Comparison of ENCODE assay signal across 20 cellular contexts in the genomic region with DNA sequence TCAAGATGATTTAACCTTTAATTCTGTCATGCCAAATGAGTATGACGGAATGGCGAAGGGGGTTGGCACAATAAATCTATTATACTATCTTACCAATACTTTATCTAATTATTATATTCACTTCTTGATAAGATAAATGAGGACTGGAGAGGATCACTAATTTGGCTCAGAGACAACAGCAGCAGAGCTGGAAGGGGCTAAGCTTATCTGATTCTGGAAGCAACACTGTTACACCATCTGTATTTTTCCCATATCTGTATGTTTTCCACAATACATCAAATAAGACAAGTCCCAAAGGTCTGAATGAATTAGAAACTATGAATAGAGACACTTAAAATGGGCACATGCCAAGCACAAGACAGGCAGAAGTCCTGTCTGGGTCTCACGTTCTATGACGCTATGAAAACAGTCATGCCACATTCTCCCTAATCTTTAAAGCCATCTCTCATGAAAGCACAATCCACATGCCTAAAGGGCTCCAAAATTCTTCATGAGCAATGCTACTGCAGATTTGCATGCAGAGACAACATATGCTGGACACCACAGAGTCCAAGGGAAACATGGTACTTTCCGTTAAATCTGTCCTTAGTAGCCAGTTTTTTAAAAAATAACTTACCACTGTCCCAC.
"Had no signal": no experiment of that assay in that cellular context is flagged by ENCODE, and none has a peak within 500 bp of the region (broad histone marks: within the 10 kb centered on the region; RNA-seq: fewer than 3 reads in every experiment).

No MANE protein-coding gene starts in this region.

- DNase-seq: head of caudate nucleus; hypothalamus; immature natural killer cell; kidney; left colon; left lung; mucosa of descending colon; naive thymus-derived CD4-positive, alpha-beta T cell; ovary; small intestine; spleen; stimulated activated CD4-positive, alpha-beta T cell treated with anti-CD3 and anti-CD28 coated beads, Interleukin-4, amount 100 ng/mL, for 24 hours; stimulated activated naive CD4-positive, alpha-beta T cell; transverse colon; upper lobe of right lung had no signal

- H3K36me3 ChIP-seq: ovary had no signal

- ATAC-seq: left colon; left lung; mucosa of descending colon; naive thymus-derived CD4-positive, alpha-beta T cell; natural killer cell treated with Interleukin-12 subunit alpha and Interleukin-12 subunit beta and Interleukin-15 and Interleukin-18, amount 100 ng/mL, for 72 hours; sciatic nerve; stimulated activated effector memory CD8-positive, alpha-beta T cell treated with anti-CD3 and anti-CD28 coated beads, Interleukin-12 subunit alpha, Interleukin-12 subunit beta, amount 100 ng/mL, for 72 hours; upper lobe of right lung had no signal

- H3K9me3 ChIP-seq: left lung, mucosa of descending colon, ovary, right atrium auricular region, transverse colon, upper lobe of right lung had no signal

- H3K27ac ChIP-seq: left lung, ovary, spleen, transverse colon, upper lobe of right lung had no signal

- H3K4me3 ChIP-seq: left lung, lung, mucosa of descending colon, ovary, right atrium auricular region, spleen, transverse colon, upper lobe of right lung had no signal

- H3K27me3 ChIP-seq: left lung, ovary, right atrium auricular region, spleen, transverse colon, upper lobe of right lung had no signal
